In the genomic region with DNA sequence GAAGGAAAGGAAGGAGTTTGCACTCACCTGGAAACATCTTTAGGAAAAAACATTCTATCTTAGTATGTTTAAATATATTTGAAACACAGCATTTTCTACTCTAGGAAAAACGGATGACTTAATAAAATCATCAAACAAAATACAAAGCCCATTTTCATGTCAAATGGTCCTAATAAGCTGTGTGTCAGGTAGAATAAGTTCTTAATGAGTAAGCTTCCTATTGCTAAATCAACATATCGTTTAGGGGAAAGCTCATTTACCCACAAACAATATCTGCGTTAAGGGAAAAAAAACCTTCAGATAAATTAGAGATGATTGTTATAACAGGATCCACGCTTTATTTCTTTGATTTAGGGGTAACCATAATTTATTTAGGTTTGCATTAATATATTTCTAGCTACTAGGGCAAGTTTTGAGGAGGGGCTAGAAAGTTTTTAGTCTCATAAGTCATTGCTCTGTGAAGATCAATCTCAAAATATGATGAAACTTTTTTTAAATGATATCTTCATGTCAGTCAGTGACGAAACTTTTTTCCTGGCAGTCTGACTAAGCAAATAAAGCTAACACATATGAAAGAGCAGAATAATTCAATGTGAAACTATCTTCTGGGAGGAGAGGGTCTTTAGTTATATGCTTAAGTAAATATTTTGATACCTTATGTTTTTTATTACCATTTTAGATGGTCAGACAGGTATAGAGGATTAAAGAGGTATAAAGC, we compare ENCODE assay signal across 2 cellular contexts.
TF ChIP-seq lines count a peak whose summit lies in the region.

No MANE protein-coding gene starts in this region.

TF ChIP-seq in A549, 52 proteins besides CTCF, POLR2A, EP300 and RAD21:
- TF ChIP-seq FOSL2 (IDR thresholded peaks at IDR 0.05) (no peak), FOSL2 (CRISPR knock-in tag; IDR thresholded peaks at IDR 0.05) (no peak), CBX2 (IDR thresholded peaks at IDR 0.05; ENCODE audit: borderline replicate concordance, low read depth) (no peak), HOXA7 (CRISPR knock-in tag; IDR thresholded peaks at IDR 0.05) (no peak), TFCP2L1 (CRISPR knock-in tag; IDR thresholded peaks at IDR 0.05) (no peak), MAZ (IDR thresholded peaks at IDR 0.05; ENCODE audit: borderline replicate concordance, low read depth, low read length) (no peak)

TF ChIP-seq in IMR-90, 13 proteins besides CTCF, POLR2A, EP300 and RAD21:
- TF ChIP-seq RFX5 (IDR thresholded peaks at IDR 0.05; ENCODE audit: low read depth, low read length) (no peak), CHD1 (IDR thresholded peaks at IDR 0.05; ENCODE audit: low read depth, low read length) (no peak), NFE2L2 (IDR thresholded peaks at IDR 0.05; ENCODE audit: low read depth, low read length) (no peak), CEBPB (IDR thresholded peaks at IDR 0.05; ENCODE audit: low read depth, low read length) (0 out of 2 replicates have a peak, but pooled peaks have one; percentile 18)
- TF ChIP-seq, protein P1, sequence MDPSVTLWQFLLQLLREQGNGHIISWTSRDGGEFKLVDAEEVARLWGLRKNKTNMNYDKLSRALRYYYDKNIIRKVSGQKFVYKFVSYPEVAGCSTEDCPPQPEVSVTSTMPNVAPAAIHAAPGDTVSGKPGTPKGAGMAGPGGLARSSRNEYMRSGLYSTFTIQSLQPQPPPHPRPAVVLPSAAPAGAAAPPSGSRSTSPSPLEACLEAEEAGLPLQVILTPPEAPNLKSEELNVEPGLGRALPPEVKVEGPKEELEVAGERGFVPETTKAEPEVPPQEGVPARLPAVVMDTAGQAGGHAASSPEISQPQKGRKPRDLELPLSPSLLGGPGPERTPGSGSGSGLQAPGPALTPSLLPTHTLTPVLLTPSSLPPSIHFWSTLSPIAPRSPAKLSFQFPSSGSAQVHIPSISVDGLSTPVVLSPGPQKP (IDR thresholded peaks at IDR 0.05; ENCODE audit: borderline replicate concordance, low read depth, low read length), result no peak
